2 cellular contexts compared by ENCODE assay signal in the genomic region with DNA sequence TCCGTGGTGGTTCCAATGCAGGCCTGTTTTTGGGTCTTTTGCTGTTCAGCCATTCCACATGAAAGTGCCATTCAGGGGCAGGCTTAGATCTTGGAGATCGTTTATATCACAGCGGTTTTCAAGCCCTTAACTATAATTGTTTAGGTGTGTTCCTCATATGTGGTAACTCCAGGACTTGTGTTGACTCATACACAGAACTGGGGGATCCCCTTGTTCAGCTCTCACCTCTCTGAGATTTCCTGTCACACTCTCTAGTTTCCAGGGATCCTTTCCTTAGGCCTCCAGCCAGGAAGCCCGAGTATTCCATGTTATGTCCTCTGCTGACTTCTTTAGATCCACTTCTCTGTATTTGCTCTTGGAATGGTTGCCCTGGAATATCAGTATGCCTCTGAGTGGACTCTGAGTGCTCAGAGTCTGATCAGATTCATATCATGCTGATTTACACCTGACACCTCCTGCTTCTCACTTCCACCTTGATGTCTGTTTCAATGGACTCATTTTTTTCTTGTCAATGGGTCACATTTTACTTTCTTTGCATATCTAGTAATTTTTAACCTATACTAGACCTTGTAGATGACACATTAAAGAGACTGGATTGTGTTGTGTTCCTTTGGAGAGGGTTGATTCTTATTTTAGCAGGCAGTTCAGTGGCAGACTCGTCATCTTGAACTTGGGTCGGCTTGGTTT.
TF ChIP-seq lines count a peak whose summit lies in the region.

No MANE protein-coding gene starts in this region.

TF ChIP-seq in HCT116, 20 proteins besides CTCF, POLR2A, EP300 and RAD21:
- TF ChIP-seq SRF (IDR thresholded peaks at IDR 0.05; ENCODE audit: low read depth) (no peak), ELF1 (IDR thresholded peaks at IDR 0.05; ENCODE audit: borderline replicate concordance, low read depth) (no peak), CBX3 (IDR thresholded peaks at IDR 0.05; ENCODE audit: low read depth) (no peak), TCF7L2 (IDR thresholded peaks at IDR 0.05; ENCODE audit: borderline replicate concordance, extremely low read depth, insufficient read depth, insufficient read length) (no peak), EZH2phosphoT487 (IDR thresholded peaks at IDR 0.05; ENCODE audit: borderline replicate concordance) (no peak), EZH2 (IDR thresholded peaks at IDR 0.05) (no peak), JUND (IDR thresholded peaks at IDR 0.05) (no peak), ZNF274 (IDR thresholded peaks at IDR 0.05; ENCODE audit: low read depth, low read length) (no peak), ATF3 (IDR thresholded peaks at IDR 0.05) (no peak), SP1 (IDR thresholded peaks at IDR 0.05; ENCODE audit: low read depth) (no peak), FOSL1 (IDR thresholded peaks at IDR 0.05; ENCODE audit: low read depth) (no peak), SIN3A (IDR thresholded peaks at IDR 0.05; ENCODE audit: low read depth) (no peak), CEBPB (IDR thresholded peaks at IDR 0.05; ENCODE audit: low read depth) (no peak), YY1 (IDR thresholded peaks at IDR 0.05; ENCODE audit: extremely low read depth, insufficient replicate concordance, low read depth, low read length) (no peak), EGR1 (IDR thresholded peaks at IDR 0.05; ENCODE audit: low read depth) (no peak), REST (IDR thresholded peaks at IDR 0.05; ENCODE audit: low read depth) (no peak), ZFX (IDR thresholded peaks at IDR 0.05) (no peak), POLR2AphosphoS5 (IDR thresholded peaks at IDR 0.05; ENCODE audit: low read depth, low read length) (no peak)
- TF ChIP-seq, protein P1, sequence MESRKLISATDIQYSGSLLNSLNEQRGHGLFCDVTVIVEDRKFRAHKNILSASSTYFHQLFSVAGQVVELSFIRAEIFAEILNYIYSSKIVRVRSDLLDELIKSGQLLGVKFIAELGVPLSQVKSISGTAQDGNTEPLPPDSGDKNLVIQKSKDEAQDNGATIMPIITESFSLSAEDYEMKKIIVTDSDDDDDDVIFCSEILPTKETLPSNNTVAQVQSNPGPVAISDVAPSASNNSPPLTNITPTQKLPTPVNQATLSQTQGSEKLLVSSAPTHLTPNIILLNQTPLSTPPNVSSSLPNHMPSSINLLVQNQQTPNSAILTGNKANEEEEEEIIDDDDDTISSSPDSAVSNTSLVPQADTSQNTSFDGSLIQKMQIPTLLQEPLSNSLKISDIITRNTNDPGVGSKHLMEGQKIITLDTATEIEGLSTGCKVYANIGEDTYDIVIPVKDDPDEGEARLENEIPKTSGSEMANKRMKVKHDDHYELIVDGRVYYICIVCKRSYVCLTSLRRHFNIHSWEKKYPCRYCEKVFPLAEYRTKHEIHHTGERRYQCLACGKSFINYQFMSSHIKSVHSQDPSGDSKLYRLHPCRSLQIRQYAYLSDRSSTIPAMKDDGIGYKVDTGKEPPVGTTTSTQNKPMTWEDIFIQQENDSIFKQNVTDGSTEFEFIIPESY (IDR thresholded peaks at IDR 0.05; ENCODE audit: extremely low read depth, insufficient replicate concordance, low read length): no peak
- TF ChIP-seq, protein P2, sequence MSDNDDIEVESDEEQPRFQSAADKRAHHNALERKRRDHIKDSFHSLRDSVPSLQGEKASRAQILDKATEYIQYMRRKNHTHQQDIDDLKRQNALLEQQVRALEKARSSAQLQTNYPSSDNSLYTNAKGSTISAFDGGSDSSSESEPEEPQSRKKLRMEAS (IDR thresholded peaks at IDR 0.05): no peak

TF ChIP-seq in GM12878, 131 proteins besides CTCF, POLR2A, EP300 and RAD21:
- TF ChIP-seq E2F4 (IDR thresholded peaks at IDR 0.05; ENCODE audit: low read depth, low read length): no peak
- TF ChIP-seq MXI1 (IDR thresholded peaks at IDR 0.05; ENCODE audit: low read depth, low read length): no peak
- no peak for TF ChIP-seq ATF7 (IDR thresholded peaks at IDR 0.05; ENCODE audit: low read depth)
- no peak for TF ChIP-seq JUND (IDR thresholded peaks at IDR 0.05; ENCODE audit: low read depth, low read length)
- no peak for TF ChIP-seq SREBF1 (IDR thresholded peaks at IDR 0.05; ENCODE audit: low read length)
- no peak for TF ChIP-seq TCF3 (IDR thresholded peaks at IDR 0.05; ENCODE audit: borderline replicate concordance, insufficient read depth, low read depth, low read length)
- TF ChIP-seq CHD2 (IDR thresholded peaks at IDR 0.05; ENCODE audit: borderline replicate concordance, low read depth, low read length): no peak
- TF ChIP-seq TAF1 (IDR thresholded peaks at IDR 0.05; ENCODE audit: borderline replicate concordance, low read depth, low read length): no peak
- peak; percentile 52; the same call in 1 of the 2 replicates for TF ChIP-seq EED (IDR thresholded peaks at IDR 0.05; ENCODE audit: low read depth)
- TF ChIP-seq IKZF2 (IDR thresholded peaks at IDR 0.05): 0 out of 4 replicates have a peak, but pooled peaks have one; percentile 34 to 36
- TF ChIP-seq, protein P3, sequence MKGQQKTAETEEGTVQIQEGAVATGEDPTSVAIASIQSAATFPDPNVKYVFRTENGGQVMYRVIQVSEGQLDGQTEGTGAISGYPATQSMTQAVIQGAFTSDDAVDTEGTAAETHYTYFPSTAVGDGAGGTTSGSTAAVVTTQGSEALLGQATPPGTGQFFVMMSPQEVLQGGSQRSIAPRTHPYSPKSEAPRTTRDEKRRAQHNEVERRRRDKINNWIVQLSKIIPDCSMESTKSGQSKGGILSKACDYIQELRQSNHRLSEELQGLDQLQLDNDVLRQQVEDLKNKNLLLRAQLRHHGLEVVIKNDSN (IDR thresholded peaks at IDR 0.05; ENCODE audit: borderline replicate concordance, extremely low read length, insufficient read depth, low read depth, low read length): no peak
- no peak for TF ChIP-seq ZNF592 (IDR thresholded peaks at IDR 0.05)
- TF ChIP-seq SREBF2 (IDR thresholded peaks at IDR 0.05; ENCODE audit: low read length): no peak
- TF ChIP-seq JUNB (IDR thresholded peaks at IDR 0.05): peak; percentile 36; the same call in 1 of the 2 replicates
